ENCODE assay signal across 17 cellular contexts in the genomic region with DNA sequence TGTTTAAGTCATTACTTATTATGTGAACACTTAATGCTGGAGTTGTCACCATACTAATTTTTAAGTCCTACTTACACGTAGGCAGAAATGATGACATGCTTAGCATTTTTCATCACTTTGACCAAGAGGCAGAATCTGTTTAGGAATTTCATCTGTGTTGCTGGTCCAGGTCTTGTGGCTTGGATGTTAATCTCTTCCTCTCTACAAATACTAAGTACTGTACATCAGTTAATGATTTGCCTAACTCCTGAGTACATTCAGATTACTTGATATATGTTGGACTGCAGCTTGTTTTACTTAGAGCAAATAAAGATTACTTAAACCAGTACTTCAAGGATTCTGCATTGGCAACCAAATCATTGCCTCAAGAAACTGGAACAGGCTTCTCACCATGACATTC. TPM values are rescaled to one million over a fixed set of nuclear protein-coding genes. Genes with fewer than 3 reads are reported as not detected.
DNase-seq lines count a peak whose midpoint lies in the region; ATAC-seq and TF ChIP-seq lines count a peak whose summit lies in the region.
"Had no signal": no experiment of that assay in that cellular context is flagged by ENCODE, and none has a peak within 500 bp of the region (broad histone marks: within the 10 kb centered on the region; RNA-seq: fewer than 3 reads in every experiment).

No MANE protein-coding gene starts in this region.

- peak overlapping the region; percentile 90 for H3K27ac Mint-ChIP-seq in activated T-cell treated with anti-CD3 and anti-CD28 coated beads, Interleukin-2, amount 50 U/mL, for 24 hours
- peak overlapping the region; percentile 80 for H3K27ac Mint-ChIP-seq in activated CD4-positive, alpha-beta memory T cell treated with anti-CD3 and anti-CD28 coated beads for 36 hours

- CTCF ChIA-PET in activated CD4-positive, alpha-beta memory T cell treated with anti-CD3 and anti-CD28 coated beads for 36 hours (lab: Charles Lee): no interaction called here

- no peak for TF ChIP-seq POLR2A in gastroesophageal sphincter (IDR thresholded peaks at IDR 0.05)

- no peak overlapping the region for H3K9ac ChIP-seq in subcutaneous abdominal adipose tissue (ENCODE audit: low read length in 5 of 5)
- H3K9ac ChIP-seq: SK-N-SH had no signal

- peaks cover 27% of the 10 kb centered on the region for H3K36me3 Mint-ChIP-seq in activated T-cell treated with anti-CD3 and anti-CD28 coated beads, Interleukin-2, amount 50 U/mL, for 24 hours (ENCODE audit: low read depth)
- H3K36me3 Mint-ChIP-seq in activated CD4-positive, alpha-beta memory T cell treated with anti-CD3 and anti-CD28 coated beads for 36 hours: peaks cover 3% of the 10 kb centered on the region

- TF ChIP-seq CTCF in gastroesophageal sphincter (IDR thresholded peaks at IDR 0.05): no peak

- no peak for TF ChIP-seq EP300 in gastroesophageal sphincter (IDR thresholded peaks at IDR 0.05)

- H3K4me3 Mint-ChIP-seq in activated T-cell treated with anti-CD3 and anti-CD28 coated beads, Interleukin-2, amount 50 U/mL, for 24 hours: no peak overlapping the region
- no peak overlapping the region for H3K4me3 Mint-ChIP-seq in activated CD4-positive, alpha-beta memory T cell treated with anti-CD3 and anti-CD28 coated beads for 36 hours

- H3K9me3 ChIP-seq in subcutaneous abdominal adipose tissue (ENCODE audit: control insufficient read depth in 5 of 5, low read length in 5 of 5) (no peaks in the 10 kb centered on the region), gastroesophageal sphincter (no peaks in the 10 kb centered on the region)
- H3K9me3 ChIP-seq: SK-N-SH, thoracic aorta had no signal

- DNase-seq in activated T-cell treated with anti-CD3 and anti-CD28 coated beads, Interleukin-2, amount 50 U/mL, for 24 hours: no peak
- DNase-seq in activated T-cell treated with anti-CD3 and anti-CD28 coated beads for 4 hours: no peak
- DNase-seq in activated CD4-positive, alpha-beta memory T cell treated with anti-CD3 and anti-CD28 coated beads for 36 hours: no peak
- DNase-seq in iris pigment epithelial cell (ENCODE audit: low read depth): peak; percentile 31
- DNase-seq in NCI-H2227 (lab: John Stamatoyannopoulos, UW; ENCODE audit: unreplicated experiment): no peak
- DNase-seq: activated CD4-positive, alpha-beta T cell treated with anti-CD3 and anti-CD28 coated beads, Interleukin-2, amount 50 U/mL, for 1 hour; cerebellar nuclear complex; DMS79; IMR-90; NCI-H146; SK-N-SH had no signal

- peak overlapping the region; percentile 34 for H3K27ac ChIP-seq in subcutaneous abdominal adipose tissue (ENCODE audit: low read depth, low read length)
- H3K27ac ChIP-seq in gastroesophageal sphincter: no peak overlapping the region
- H3K27ac ChIP-seq: epithelial cell of prostate, hepatocyte, thoracic aorta had no signal

- H3K27me3 ChIP-seq in subcutaneous abdominal adipose tissue (ENCODE audit: control insufficient read depth in 5 of 5, insufficient read depth in 4 of 5, low read length in 5 of 5) (no peaks in the 10 kb centered on the region), gastroesophageal sphincter (no peaks in the 10 kb centered on the region)
- H3K27me3 ChIP-seq: hepatocyte had no signal

- no peaks in the 10 kb centered on the region for H3K27me3 Mint-ChIP-seq in activated T-cell treated with anti-CD3 and anti-CD28 coated beads, Interleukin-2, amount 50 U/mL, for 24 hours
- H3K27me3 Mint-ChIP-seq in activated CD4-positive, alpha-beta memory T cell treated with anti-CD3 and anti-CD28 coated beads for 36 hours: no peaks in the 10 kb centered on the region

- H3K36me3 ChIP-seq in subcutaneous abdominal adipose tissue (ENCODE audit: control insufficient read depth in 5 of 5, insufficient read depth in 5 of 5, low read length in 5 of 5) (peaks cover 0 to 13% (median 0%) of the 10 kb centered on the region in 5 donors), gastroesophageal sphincter (no peaks in the 10 kb centered on the region)
- H3K36me3 ChIP-seq: thoracic aorta had no signal

- intact Hi-C loops in activated CD4-positive, alpha-beta memory T cell treated with anti-CD3 and anti-CD28 coated beads for 36 hours (cut with micrococcal nuclease): loop anchor here (5.0 kb wide), 1 partner anchor 207 kb away; no protein-coding TSS in a partner anchor

- ATAC-seq in HG03095 (IDR thresholded peaks at IDR 0.05; ENCODE audit: unreplicated experiment) (no peak), gastroesophageal sphincter (no peak)

- 20 to 57% methylated on average over 1 of the region's 1 CpG for WGBS in gastroesophageal sphincter (ENCODE audit: low coverage in 1 of 2), 2 donors

- H3K9me3 Mint-ChIP-seq in activated T-cell treated with anti-CD3 and anti-CD28 coated beads, Interleukin-2, amount 50 U/mL, for 24 hours: no peaks in the 10 kb centered on the region
- H3K9me3 Mint-ChIP-seq in activated CD4-positive, alpha-beta memory T cell treated with anti-CD3 and anti-CD28 coated beads for 36 hours: no peaks in the 10 kb centered on the region

- no peak overlapping the region for H3K4me3 ChIP-seq in subcutaneous abdominal adipose tissue (ENCODE audit: low read depth in 1 of 5, low read length in 5 of 5)
- no peak overlapping the region for H3K4me3 ChIP-seq in gastroesophageal sphincter
- H3K4me3 ChIP-seq: hepatocyte, thoracic aorta had no signal

- POLR2A ChIA-PET in activated CD4-positive, alpha-beta memory T cell treated with anti-CD3 and anti-CD28 coated beads for 36 hours (lab: Charles Lee): interaction anchor here (0.7 to 2.7 kb wide), 2 partner anchors 9 to 414 kb away, joined by 3 to 11 read pairs; partner anchors contain the start of gene SNRK

- H3K4me1 ChIP-seq in subcutaneous abdominal adipose tissue (ENCODE audit: control insufficient read depth in 5 of 5, insufficient read depth in 5 of 5, low read length in 5 of 5) (peaks cover 2 to 84% (median 76%) of the 10 kb centered on the region in 5 donors), gastroesophageal sphincter (peaks cover 22 to 100% (median 28%) of the 10 kb centered on the region in 3 donors)

- H3K4me1 Mint-ChIP-seq in activated T-cell treated with anti-CD3 and anti-CD28 coated beads, Interleukin-2, amount 50 U/mL, for 24 hours (ENCODE audit: low read depth): peaks cover 94% of the 10 kb centered on the region
- H3K4me1 Mint-ChIP-seq in activated CD4-positive, alpha-beta memory T cell treated with anti-CD3 and anti-CD28 coated beads for 36 hours (ENCODE audit: low read depth): peaks cover 87% of the 10 kb centered on the region

RNA-seq across cellular contexts. Expression of gene SNRK, which starts 8.6 kb away (rescaled TPM):
- total RNA-seq in activated CD4-positive, alpha-beta memory T cell treated with anti-CD3 and anti-CD28 coated beads for 36 hours: 10 to 100 TPM; 23.9 to 24.4 TPM
- total RNA-seq in gastroesophageal sphincter: 10 to 100 TPM; 42.9 to 64.0 (median 49.1) TPM
